36 cellular contexts compared by ENCODE assay signal in the genomic region with DNA sequence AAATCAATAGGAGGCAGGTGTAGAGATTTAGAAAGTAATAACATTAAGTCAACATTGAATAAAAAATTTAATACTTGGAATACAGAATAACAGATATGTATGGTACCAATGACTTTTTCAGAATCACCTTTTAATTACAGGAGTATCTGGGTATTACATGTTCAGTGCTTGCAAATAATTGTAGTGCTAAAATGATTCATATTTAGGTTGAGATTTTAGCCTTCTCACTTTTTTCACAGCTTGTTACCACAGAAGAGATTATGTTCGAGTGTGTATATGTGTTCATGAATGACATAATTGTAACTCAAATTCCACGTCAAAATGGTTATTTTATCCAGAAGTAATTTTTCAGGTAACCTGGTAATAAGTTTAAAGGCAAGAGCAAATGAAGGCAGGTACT.
"Had no signal": no experiment of that assay in that cellular context is flagged by ENCODE, and none has a peak within 500 bp of the region (broad histone marks: within the 10 kb centered on the region; RNA-seq: fewer than 3 reads in every experiment).

No MANE protein-coding gene starts in this region.

- H3K27ac Mint-ChIP-seq: activated B cell treated with CpG ODN at 0.5 μM for 24 hours; activated CD4-positive, alpha-beta memory T cell treated with anti-CD3 and anti-CD28 coated beads for 36 hours; activated naive CD4-positive, alpha-beta T cell treated with anti-CD3 and anti-CD28 coated beads, Interleukin-2, amount 10 ng/mL, durations not matched to agents 7 days and 5 days; activated naive CD8-positive, alpha-beta T cell; activated naive CD8-positive, alpha-beta T cell treated with anti-CD3 and anti-CD28 coated beads, Interleukin-2, amount 50 U/mL, for 24 hours; activated T-helper 1 cell treated with anti-CD3 and anti-CD28 coated beads, Interleukin-12 subunit alpha, Interleukin-12 subunit beta, Interleukin-2, Interleukin-4 antibody, amounts not matched to agents 30 ng/mL and 10 ng/mL and 1 ng/mL, durations not matched to agents 14 hours and 24 hours and 36 hours had no signal

- H3K4me1 Mint-ChIP-seq: activated naive CD4-positive, alpha-beta T cell treated with anti-CD3 and anti-CD28 coated beads, Interleukin-2, amount 10 ng/mL, durations not matched to agents 7 days and 5 days had no signal

- DNase-seq: activated B cell treated with CpG ODN at 0.5 μM for 24 hours; activated CD4-positive, alpha-beta memory T cell treated with anti-CD3 and anti-CD28 coated beads for 36 hours; activated CD4-positive, alpha-beta T cell treated with anti-CD3 and anti-CD28 coated beads for 4 hours; activated CD4-positive, alpha-beta T cell treated with anti-CD3 and anti-CD28 coated beads, Interleukin-2, amount 50 U/mL, for 1 hour; activated CD4-positive, CD25-positive, alpha-beta regulatory T cell treated with anti-CD3 and anti-CD28 coated beads, Interleukin-2, amount 50 U/mL, for 72 hours; activated CD8-positive, alpha-beta memory T cell treated with anti-CD3 and anti-CD28 coated beads, Interleukin-2, amount 50 U/mL, for 4 hours; activated effector memory CD4-positive, alpha-beta T cell treated with Interleukin-2 at 50 U/mL for 16 hours; activated naive CD4-positive, alpha-beta T cell treated with anti-CD3 and anti-CD28 coated beads, Interleukin-2, amount 10 ng/mL, durations not matched to agents 7 days and 5 days; activated naive CD8-positive, alpha-beta T cell treated with anti-CD3 and anti-CD28 coated beads, Interleukin-2, amount 50 U/mL, for 24 hours; activated T-cell treated with anti-CD3 and anti-CD28 coated beads for 4 hours; activated T-cell treated with anti-CD3 and anti-CD28 coated beads, Interleukin-2, amount 50 U/mL, for 4 hours; anterior cingulate cortex; central memory CD4-positive, alpha-beta T cell; Karpas-422; KBM-7; MG63; NCI-H1048; NCI-H1436 treated with DMSO at 0.1 percent for 48 hours; NCI-H1694 treated with DMSO at 0.1 percent for 48 hours; NCI-H2029; NCI-H345; NCI-H524 treated with DMSO at 0.1 percent for 48 hours; NCI-H748 treated with DMSO at 0.1 percent for 48 hours; NK-92 treated with Interleukin-12 subunit alpha and Interleukin-12 subunit beta, amount 100 ng/mL, for 24 hours; Peyer's patch; RPMI8226; SIG-M5; SW 1271; T-helper 1 cell; T-helper 2 cell; T-helper 9 cell had no signal

- H3K4me1 ChIP-seq: Peyer's patch had no signal

- H3K27me3 ChIP-seq: brain microvascular endothelial cell, MG63, Peyer's patch had no signal

- H3K27me3 Mint-ChIP-seq: activated B cell treated with CpG ODN at 0.5 μM for 24 hours; activated CD4-positive, alpha-beta memory T cell treated with anti-CD3 and anti-CD28 coated beads for 36 hours; activated naive CD4-positive, alpha-beta T cell treated with anti-CD3 and anti-CD28 coated beads, Interleukin-2, amount 10 ng/mL, durations not matched to agents 7 days and 5 days; activated naive CD8-positive, alpha-beta T cell; activated naive CD8-positive, alpha-beta T cell treated with anti-CD3 and anti-CD28 coated beads, Interleukin-2, amount 50 U/mL, for 24 hours had no signal

- H3K36me3 Mint-ChIP-seq: activated CD4-positive, alpha-beta memory T cell treated with anti-CD3 and anti-CD28 coated beads for 36 hours; activated naive CD4-positive, alpha-beta T cell treated with anti-CD3 and anti-CD28 coated beads, Interleukin-2, amount 10 ng/mL, durations not matched to agents 7 days and 5 days had no signal

- H3K36me3 ChIP-seq: brain microvascular endothelial cell, MG63, Peyer's patch had no signal

- H3K4me3 ChIP-seq: MG63, Peyer's patch had no signal

- ATAC-seq: activated naive CD8-positive, alpha-beta T cell treated with anti-CD3 and anti-CD28 coated beads, Interleukin-2, amount 50 U/mL, for 24 hours; activated T-cell treated with anti-CD3 and anti-CD28 coated beads, Interleukin-2, amount 50 U/mL, for 4 hours; Right ventricle myocardium inferior had no signal

- H3K4me3 Mint-ChIP-seq: activated B cell treated with CpG ODN at 0.5 μM for 24 hours; activated CD4-positive, alpha-beta memory T cell treated with anti-CD3 and anti-CD28 coated beads for 36 hours; activated naive CD4-positive, alpha-beta T cell treated with anti-CD3 and anti-CD28 coated beads, Interleukin-2, amount 10 ng/mL, durations not matched to agents 7 days and 5 days; activated naive CD8-positive, alpha-beta T cell; activated naive CD8-positive, alpha-beta T cell treated with anti-CD3 and anti-CD28 coated beads, Interleukin-2, amount 50 U/mL, for 24 hours; activated T-cell treated with anti-CD3 and anti-CD28 coated beads, Interleukin-2, amount 50 U/mL, for 4 hours; activated T-helper 1 cell treated with anti-CD3 and anti-CD28 coated beads, Interleukin-12 subunit alpha, Interleukin-12 subunit beta, Interleukin-2, Interleukin-4 antibody, amounts not matched to agents 30 ng/mL and 10 ng/mL and 1 ng/mL, durations not matched to agents 14 hours and 24 hours and 36 hours had no signal

- H3K27ac ChIP-seq: brain microvascular endothelial cell, Peyer's patch, VCaP had no signal
